16 cellular contexts compared by ENCODE assay signal in genomic region chr10:99530108-99531025, GRCh38. TPM values are rescaled to one million over a fixed set of nuclear protein-coding genes. Genes with fewer than 3 reads are reported as not detected.
DNase-seq lines count a peak whose midpoint lies in the region; ATAC-seq and TF ChIP-seq lines count a peak whose summit lies in the region.
"Had no signal": no experiment of that assay in that cellular context is flagged by ENCODE, and none has a peak within 500 bp of the region (broad histone marks: within the 10 kb centered on the region; RNA-seq: fewer than 3 reads in every experiment).

No MANE protein-coding gene starts in this region.

- intact Hi-C loops in spleen (cut with DNase I; ENCODE audit: low total_unique reads) (loop anchor here (10.0 kb wide), 1 partner anchor 96 kb away; the partner anchor contains the start of gene GOT1), gastrocnemius medialis (cut with DNase I; ENCODE audit: low total_unique reads) (no loop called here)

- 4 to 7% (median 5%) methylated on average over 44 to 46 of the region's 46 CpGs for whole genome bisulfite sequencing in spleen, 5 donors

- no peaks in the 10 kb centered on the region for H3K9me3 Mint-ChIP-seq in activated T-cell treated with anti-CD3 and anti-CD28 coated beads, Interleukin-2, amount 50 U/mL, for 24 hours

- in situ Hi-C loops in gastrocnemius medialis (cut with MboI; ENCODE audit: low sequenced_read_pairs in 4 of 4), result no loop called here

- TF ChIP-seq POLR2A in spleen (IDR thresholded peaks at IDR 0.05), result no peak
- no peak for TF ChIP-seq POLR2A in gastrocnemius medialis (IDR thresholded peaks at IDR 0.05)

- no peak overlapping the region for H3K4me3 Mint-ChIP-seq in activated T-cell treated with anti-CD3 and anti-CD28 coated beads, Interleukin-2, amount 50 U/mL, for 24 hours
- H3K4me3 Mint-ChIP-seq in T-helper 17 cell, result peak overlapping the region; percentile 80

- H3K9me3 ChIP-seq in T-helper 17 cell (ENCODE audit: control insufficient read depth, low read length, poor library complexity, severe bottlenecking) (no peaks in the 10 kb centered on the region), iPS-15b (ENCODE audit: control insufficient read depth, insufficient read depth, low read length) (no peaks in the 10 kb centered on the region), spleen (no peaks in the 10 kb centered on the region), gastrocnemius medialis (no peaks in the 10 kb centered on the region)
- H3K9me3 ChIP-seq: prostate gland had no signal

- peaks cover 8% of the 10 kb centered on the region for H3K4me1 ChIP-seq in iPS-15b (ENCODE audit: control insufficient read depth, insufficient read depth, low read length)
- peaks cover 4 to 100% (median 62%) of the 10 kb centered on the region in 6 donors for H3K4me1 ChIP-seq in spleen
- H3K4me1 ChIP-seq in foreskin keratinocyte, result no peaks in the 10 kb centered on the region
- peaks cover 13 to 15% of the 10 kb centered on the region in 2 donors for H3K4me1 ChIP-seq in gastrocnemius medialis

- H3K4me3 ChIP-seq in iPS-15b (ENCODE audit: low read depth, low read length) (peak overlapping the region; percentile 32), spleen (peak overlapping the region; percentile 18 to 77 (median 58)), gastrocnemius medialis (no peak overlapping the region)
- H3K4me3 ChIP-seq: HAP-1, prostate gland had no signal

- H3K36me3 ChIP-seq in iPS-15b (ENCODE audit: control insufficient read depth, insufficient read depth, low read length), result no peaks in the 10 kb centered on the region
- peaks cover 0 to 5% (median 0%) of the 10 kb centered on the region in 6 donors for H3K36me3 ChIP-seq in spleen
- no peaks in the 10 kb centered on the region for H3K36me3 ChIP-seq in gastrocnemius medialis
- H3K36me3 ChIP-seq: HAP-1, prostate gland had no signal

- H3K27me3 Mint-ChIP-seq in activated T-cell treated with anti-CD3 and anti-CD28 coated beads, Interleukin-2, amount 50 U/mL, for 24 hours, result peaks cover 97% of the 10 kb centered on the region
- H3K27me3 Mint-ChIP-seq in T-helper 17 cell, result peaks cover 90% of the 10 kb centered on the region

- peaks cover 54% of the 10 kb centered on the region for H3K4me1 Mint-ChIP-seq in activated T-cell treated with anti-CD3 and anti-CD28 coated beads, Interleukin-2, amount 50 U/mL, for 24 hours (ENCODE audit: low read depth)
- peaks cover 19% of the 10 kb centered on the region for H3K4me1 Mint-ChIP-seq in T-helper 17 cell

- DNase-seq in activated T-cell treated with anti-CD3 and anti-CD28 coated beads, Interleukin-2, amount 50 U/mL, for 24 hours, result peak; percentile 31
- DNase-seq in activated T-cell treated with anti-CD3 and anti-CD28 coated beads, Interleukin-2, amount 50 U/mL, for 48 hours, result no peak
- DNase-seq in T-helper 17 cell (no peak), spleen (peak; percentile 85), foreskin keratinocyte (no peak), gastrocnemius medialis (no peak), SHP77 (lab: John Stamatoyannopoulos, UW) (no peak)
- DNase-seq: anterior cingulate cortex, GDM1, NCI-H446 treated with DMSO at 0.1 percent for 48 hours had no signal

- H3K27me3 ChIP-seq in iPS-15b (ENCODE audit: control insufficient read depth, insufficient read depth, low read length) (peaks cover 99% of the 10 kb centered on the region), spleen (replicated peaks in 1 of 7) (peaks cover 4 to 100% (median 79%) of the 10 kb centered on the region in 7 donors), foreskin keratinocyte (peaks cover 100% of the 10 kb centered on the region), gastrocnemius medialis (peaks cover 96 to 98% (median 97%) of the 10 kb centered on the region in 3 donors)

- no peak overlapping the region for H3K27ac Mint-ChIP-seq in activated T-cell treated with anti-CD3 and anti-CD28 coated beads, Interleukin-2, amount 50 U/mL, for 24 hours
- H3K27ac Mint-ChIP-seq in T-helper 17 cell, result no peak overlapping the region

- H3K9ac ChIP-seq in iPS-15b (ENCODE audit: low read depth, low read length), result no peak overlapping the region

- ATAC-seq in T-helper 17 cell (no peak), foreskin keratinocyte (no peak), gastrocnemius medialis (no peak)

- peak in 2 of 11 experiments; percentile 6 to 10 for TF ChIP-seq CTCF in spleen (IDR thresholded peaks at IDR 0.05 in 8 of 11, conservative IDR thresholded peaks at IDR 0.05 in 3 of 11)
- TF ChIP-seq CTCF in foreskin keratinocyte (conservative IDR thresholded peaks at IDR 0.05), result no peak
- TF ChIP-seq CTCF in gastrocnemius medialis (IDR thresholded peaks at IDR 0.05 in 4 of 5, conservative IDR thresholded peaks at IDR 0.05 in 1 of 5), result no peak

- H3K27ac ChIP-seq in spleen (peak overlapping the region; percentile 77 to 95 (median 86)), foreskin keratinocyte (no peak overlapping the region), gastrocnemius medialis (no peak overlapping the region)
- H3K27ac ChIP-seq: epithelial cell of prostate, prostate gland had no signal

- H3K36me3 Mint-ChIP-seq in activated T-cell treated with anti-CD3 and anti-CD28 coated beads, Interleukin-2, amount 50 U/mL, for 24 hours (ENCODE audit: low read depth), result no peaks in the 10 kb centered on the region
- H3K36me3 Mint-ChIP-seq in T-helper 17 cell (ENCODE audit: low read depth), result peaks cover 10% of the 10 kb centered on the region

RNA-seq across cellular contexts. Expression of gene NKX2-3, which starts 2.4 kb away (rescaled TPM):
- not detected for total RNA-seq in T-helper 17 cell
- 10 to 100 TPM; 27.4 to 69.1 (median 38.7) TPM for total RNA-seq in spleen
- 10 to 100 TPM; 10.8 to 29.3 (median 11.4) TPM for polyA plus RNA-seq in spleen
- not detected in 2 replicates for total RNA-seq in foreskin keratinocyte
- polyA plus RNA-seq in foreskin keratinocyte, result not detected in 2 replicates
- not detected for total RNA-seq in gastrocnemius medialis
- total RNA-seq: prostate gland, ureter had no signal
- polyA plus RNA-seq: keratinocyte had no signal

Comparison
In these comparisons a context has a peak if more than half of its experiments do, and no peak if none do; other contexts are left out.
1. DNase-seq: peak in activated T-cell treated with anti-CD3 and anti-CD28 coated beads, Interleukin-2, amount 50 U/mL, for 24 hours (single experiment) and spleen (single experiment); none in activated T-cell treated with anti-CD3 and anti-CD28 coated beads, Interleukin-2, amount 50 U/mL, for 48 hours (0 of 2), T-helper 17 cell (0 of 3), foreskin keratinocyte (0 of 2), gastrocnemius medialis (0 of 2) and SHP77 (0 of 2).
2. H3K4me3 ChIP-seq: peak in iPS-15b (single experiment) and spleen (8 of 8); none in gastrocnemius medialis (0 of 4).
3. H3K27ac ChIP-seq: peak in spleen (8 of 8); none in foreskin keratinocyte (single experiment) and gastrocnemius medialis (0 of 4).
4. RNA of gene NKX2-3, which starts 2.4 kb away (total RNA-seq): 27.4 to 69.1 TPM in spleen; not detected in T-helper 17 cell, not detected in foreskin keratinocyte and not detected in gastrocnemius medialis; every median in the first group is over 10 times any median in the second.